ENCODE assay signal across 1 cellular context in genomic region chr6:42981866-42982265, GRCh38.
TF ChIP-seq lines count a peak whose summit lies in the region.

No MANE protein-coding gene starts in this region.

TF ChIP-seq in GM23338, 12 proteins besides CTCF, POLR2A, EP300 and RAD21:
- TF ChIP-seq STAT1 (IDR thresholded peaks at IDR 0.05; ENCODE audit: unreplicated experiment) (no peak), ZNF114 (CRISPR knock-in tag; IDR thresholded peaks at IDR 0.05) (no peak), NANOG (IDR thresholded peaks at IDR 0.05; ENCODE audit: borderline replicate concordance) (no peak), POLR2AphosphoS5 (IDR thresholded peaks at IDR 0.05; ENCODE audit: low read depth) (no peak), EZH2 (IDR thresholded peaks at IDR 0.05; ENCODE audit: low read depth, unreplicated experiment) (no peak), ZNF331 (CRISPR knock-in tag; IDR thresholded peaks at IDR 0.05; ENCODE audit: low read depth) (no peak), REST (IDR thresholded peaks at IDR 0.05; ENCODE audit: unreplicated experiment) (no peak), ZNF462 (CRISPR knock-in tag; IDR thresholded peaks at IDR 0.05) (no peak), CREB1 (CRISPR knock-in tag; IDR thresholded peaks at IDR 0.05; ENCODE audit: low read depth) (no peak), JUNB (IDR thresholded peaks at IDR 0.05; ENCODE audit: unreplicated experiment) (no peak), ETS1 (IDR thresholded peaks at IDR 0.05) (no peak), EZH2phosphoT487 (IDR thresholded peaks at IDR 0.05; ENCODE audit: unreplicated experiment) (no peak)
